Comparison of ENCODE assay signal across 34 cellular contexts in genomic region chr13:63327584-63327983, GRCh38.
"Had no signal": no experiment of that assay in that cellular context is flagged by ENCODE, and none has a peak within 500 bp of the region (broad histone marks: within the 10 kb centered on the region; RNA-seq: fewer than 3 reads in every experiment).

No MANE protein-coding gene starts in this region.

- ATAC-seq: activated CD8-positive, alpha-beta T cell treated with anti-CD3 and anti-CD28 coated beads for 36 hours; activated naive CD8-positive, alpha-beta T cell treated with anti-CD3 and anti-CD28 coated beads, Interleukin-2, amount 50 U/mL, for 24 hours had no signal

- H3K27ac ChIP-seq: ascending aorta, cardiac muscle cell, VCaP had no signal

- H3K4me3 ChIP-seq: ascending aorta, cardiac muscle cell had no signal

- H3K27me3 Mint-ChIP-seq: activated B cell treated with CpG ODN at 0.5 μM for 24 hours; activated CD4-positive, alpha-beta memory T cell treated with anti-CD3 and anti-CD28 coated beads for 36 hours; activated CD4-positive, alpha-beta T cell treated with anti-CD3 and anti-CD28 coated beads, Interleukin-2, amount 10 ng/mL, durations not matched to agents 24 days and 14 days; activated CD8-positive, alpha-beta T cell treated with anti-CD3 and anti-CD28 coated beads for 36 hours; activated naive CD4-positive, alpha-beta T cell treated with anti-CD3 and anti-CD28 coated beads, Interleukin-2, amount 10 ng/mL, durations not matched to agents 7 days and 5 days; activated naive CD4-positive, alpha-beta T cell treated with anti-CD3 and anti-CD28 coated beads, Interleukin-2, amount 50 U/mL, for 24 hours; activated naive CD8-positive, alpha-beta T cell; activated naive CD8-positive, alpha-beta T cell treated with anti-CD3 and anti-CD28 coated beads, Interleukin-2, amount 10 ng/mL, durations not matched to agents 7 days and 5 days; activated naive CD8-positive, alpha-beta T cell treated with anti-CD3 and anti-CD28 coated beads, Interleukin-2, amount 50 U/mL, for 24 hours; activated T-cell treated with anti-CD3 and anti-CD28 coated beads, Interleukin-2, amount 50 U/mL, for 24 hours; brain; central memory CD8-positive, alpha-beta T cell had no signal

- H3K9me3 Mint-ChIP-seq: activated CD4-positive, alpha-beta T cell treated with anti-CD3 and anti-CD28 coated beads, Interleukin-2, amount 10 ng/mL, durations not matched to agents 24 days and 14 days; activated naive CD4-positive, alpha-beta T cell treated with anti-CD3 and anti-CD28 coated beads, Interleukin-2, amount 50 U/mL, for 24 hours; brain had no signal

- H3K4me1 ChIP-seq: ascending aorta had no signal

- H3K9me3 ChIP-seq: ascending aorta had no signal

- H3K27me3 ChIP-seq: ascending aorta, cardiac muscle cell had no signal

- H3K27ac Mint-ChIP-seq: activated B cell treated with CpG ODN at 0.5 μM for 24 hours; activated CD4-positive, alpha-beta memory T cell treated with anti-CD3 and anti-CD28 coated beads for 36 hours; activated CD4-positive, alpha-beta T cell treated with anti-CD3 and anti-CD28 coated beads, Interleukin-2, amount 10 ng/mL, durations not matched to agents 24 days and 14 days; activated CD8-positive, alpha-beta T cell treated with anti-CD3 and anti-CD28 coated beads for 36 hours; activated naive CD4-positive, alpha-beta T cell treated with anti-CD3 and anti-CD28 coated beads, Interleukin-2, amount 10 ng/mL, durations not matched to agents 7 days and 5 days; activated naive CD4-positive, alpha-beta T cell treated with anti-CD3 and anti-CD28 coated beads, Interleukin-2, amount 50 U/mL, for 24 hours; activated naive CD8-positive, alpha-beta T cell; activated naive CD8-positive, alpha-beta T cell treated with anti-CD3 and anti-CD28 coated beads, Interleukin-2, amount 10 ng/mL, durations not matched to agents 7 days and 5 days; activated naive CD8-positive, alpha-beta T cell treated with anti-CD3 and anti-CD28 coated beads, Interleukin-2, amount 50 U/mL, for 24 hours; activated T-cell treated with anti-CD3 and anti-CD28 coated beads, Interleukin-2, amount 50 U/mL, for 24 hours; activated T-helper 2 cell treated with anti-CD3 and anti-CD28 coated beads, Interferon-gamma antibody, Interleukin-2, Interleukin-4, amounts not matched to agents 10 μg/mL and 5 μg/mL and 100 μg/mL, durations not matched to agents 14 hours and 24 hours and 36 hours; brain; T-helper 2 cell treated with Interferon-gamma antibody and Interleukin-4, amounts not matched to agents 5 μg/mL and 100 μg/mL, for 36 hours had no signal

- H3K4me3 Mint-ChIP-seq: activated B cell treated with CpG ODN at 0.5 μM for 24 hours; activated CD4-positive, alpha-beta memory T cell treated with anti-CD3 and anti-CD28 coated beads for 36 hours; activated CD4-positive, alpha-beta T cell treated with anti-CD3 and anti-CD28 coated beads, Interleukin-2, amount 10 ng/mL, durations not matched to agents 24 days and 14 days; activated CD8-positive, alpha-beta T cell treated with anti-CD3 and anti-CD28 coated beads for 36 hours; activated naive CD4-positive, alpha-beta T cell treated with anti-CD3 and anti-CD28 coated beads, Interleukin-2, amount 10 ng/mL, durations not matched to agents 7 days and 5 days; activated naive CD4-positive, alpha-beta T cell treated with anti-CD3 and anti-CD28 coated beads, Interleukin-2, amount 50 U/mL, for 24 hours; activated naive CD8-positive, alpha-beta T cell; activated naive CD8-positive, alpha-beta T cell treated with anti-CD3 and anti-CD28 coated beads, Interleukin-2, amount 10 ng/mL, durations not matched to agents 7 days and 5 days; activated naive CD8-positive, alpha-beta T cell treated with anti-CD3 and anti-CD28 coated beads, Interleukin-2, amount 50 U/mL, for 24 hours; activated T-cell treated with anti-CD3 and anti-CD28 coated beads, Interleukin-2, amount 50 U/mL, for 24 hours; brain; central memory CD8-positive, alpha-beta T cell; T-helper 2 cell treated with Interferon-gamma antibody and Interleukin-4, amounts not matched to agents 5 μg/mL and 100 μg/mL, for 36 hours had no signal

- DNase-seq: activated B cell treated with CpG ODN at 0.5 μM for 24 hours; activated CD4-positive, alpha-beta memory T cell treated with anti-CD3 and anti-CD28 coated beads for 36 hours; activated CD4-positive, alpha-beta T cell treated with anti-CD3 and anti-CD28 coated beads for 4 hours; activated CD4-positive, alpha-beta T cell treated with anti-CD3 and anti-CD28 coated beads, Interleukin-2, amount 10 ng/mL, durations not matched to agents 24 days and 14 days; activated CD4-positive, alpha-beta T cell treated with anti-CD3 and anti-CD28 coated beads, Interleukin-2, amount 50 U/mL, for 1 hour; activated CD4-positive, alpha-beta T cell treated with anti-CD3 and anti-CD28 coated beads, Interleukin-2, amount 50 U/mL, for 4 hours; activated CD4-positive, CD25-positive, alpha-beta regulatory T cell treated with anti-CD3 and anti-CD28 coated beads, Interleukin-2, amount 50 U/mL, for 72 hours; activated CD8-positive, alpha-beta memory T cell treated with anti-CD3 and anti-CD28 coated beads, Interleukin-2, amount 50 U/mL, for 4 hours; activated CD8-positive, alpha-beta T cell treated with anti-CD3 and anti-CD28 coated beads for 36 hours; activated effector memory CD4-positive, alpha-beta T cell treated with Interleukin-2 at 50 U/mL for 16 hours; activated gamma-delta T cell; activated naive CD4-positive, alpha-beta T cell treated with anti-CD3 and anti-CD28 coated beads, Interleukin-2, amount 10 ng/mL, durations not matched to agents 7 days and 5 days; activated naive CD4-positive, alpha-beta T cell treated with Interleukin-2 at 50 U/mL for 16 hours; activated naive CD8-positive, alpha-beta T cell treated with anti-CD3 and anti-CD28 coated beads, Interleukin-2, amount 10 ng/mL, durations not matched to agents 7 days and 5 days; activated naive CD8-positive, alpha-beta T cell treated with anti-CD3 and anti-CD28 coated beads, Interleukin-2, amount 50 U/mL, for 24 hours; activated T-cell treated with anti-CD3 and anti-CD28 coated beads, Interleukin-2, amount 50 U/mL, for 24 hours; activated T-cell treated with anti-CD3 and anti-CD28 coated beads, Interleukin-2, amount 50 U/mL, for 48 hours; amygdala; anterior cingulate cortex; caudate nucleus; cerebellar nuclear complex; T-helper 2 cell; T-helper 9 cell had no signal

- H3K36me3 Mint-ChIP-seq: activated CD4-positive, alpha-beta memory T cell treated with anti-CD3 and anti-CD28 coated beads for 36 hours; activated naive CD4-positive, alpha-beta T cell treated with anti-CD3 and anti-CD28 coated beads, Interleukin-2, amount 10 ng/mL, durations not matched to agents 7 days and 5 days; activated naive CD4-positive, alpha-beta T cell treated with anti-CD3 and anti-CD28 coated beads, Interleukin-2, amount 50 U/mL, for 24 hours; activated naive CD8-positive, alpha-beta T cell; activated naive CD8-positive, alpha-beta T cell treated with anti-CD3 and anti-CD28 coated beads, Interleukin-2, amount 10 ng/mL, durations not matched to agents 7 days and 5 days; brain had no signal

- H3K36me3 ChIP-seq: ascending aorta, cardiac muscle cell had no signal

- FAIRE-seq: bronchial epithelial cell, TTC549 had no signal

- H3K4me1 Mint-ChIP-seq: activated B cell treated with CpG ODN at 0.5 μM for 24 hours; activated CD4-positive, alpha-beta T cell treated with anti-CD3 and anti-CD28 coated beads, Interleukin-2, amount 10 ng/mL, durations not matched to agents 24 days and 14 days; activated naive CD4-positive, alpha-beta T cell treated with anti-CD3 and anti-CD28 coated beads, Interleukin-2, amount 10 ng/mL, durations not matched to agents 7 days and 5 days; activated naive CD4-positive, alpha-beta T cell treated with anti-CD3 and anti-CD28 coated beads, Interleukin-2, amount 50 U/mL, for 24 hours; activated naive CD8-positive, alpha-beta T cell treated with anti-CD3 and anti-CD28 coated beads, Interleukin-2, amount 10 ng/mL, durations not matched to agents 7 days and 5 days; activated naive CD8-positive, alpha-beta T cell treated with anti-CD3 and anti-CD28 coated beads, Interleukin-2, amount 50 U/mL, for 24 hours; brain; central memory CD8-positive, alpha-beta T cell had no signal
